25 cellular contexts compared by ENCODE assay signal in the genomic region with DNA sequence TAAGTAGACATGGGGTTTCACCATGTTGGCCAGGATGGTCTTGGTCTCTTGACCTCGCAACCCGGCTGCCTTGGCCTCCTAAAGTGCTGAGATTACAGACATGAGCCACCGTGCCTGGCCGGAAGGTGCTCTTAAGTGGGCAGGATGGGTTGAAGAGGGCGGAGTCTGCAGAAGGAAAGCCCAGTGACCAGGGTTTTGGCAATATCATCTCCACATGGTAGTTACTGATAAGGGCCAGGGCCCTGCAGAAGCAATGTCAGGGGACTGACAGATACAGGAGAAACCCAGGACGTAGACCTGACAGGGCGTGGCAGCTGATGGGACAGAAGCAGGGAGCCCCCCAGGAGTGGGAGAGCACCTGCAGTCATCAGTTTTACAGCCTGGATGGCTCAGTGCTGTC. TPM values are rescaled to one million over a fixed set of nuclear protein-coding genes. Genes with fewer than 3 reads are reported as not detected.
DNase-seq lines count a peak whose midpoint lies in the region; ATAC-seq and TF ChIP-seq lines count a peak whose summit lies in the region.
"Had no signal": no experiment of that assay in that cellular context is flagged by ENCODE, and none has a peak within 500 bp of the region (broad histone marks: within the 10 kb centered on the region; RNA-seq: fewer than 3 reads in every experiment).

No MANE protein-coding gene starts in this region.

- CTCF ChIA-PET in OCI-LY7 (lab: Charles Lee; ENCODE audit: unreplicated experiment): no interaction called here

- no peaks in the 10 kb centered on the region for H3K9me2 ChIP-seq in OCI-LY7 (ENCODE audit: insufficient read depth, low read length)

- H3K4me1 ChIP-seq in prostate gland (replicated peaks): peaks cover 26% of the 10 kb centered on the region
- no peaks in the 10 kb centered on the region for H3K4me1 ChIP-seq in OCI-LY7 (ENCODE audit: insufficient read depth, low read length, poor library complexity, severe bottlenecking)

- H3K36me3 ChIP-seq in prostate gland (no peaks in the 10 kb centered on the region), OCI-LY7 (ENCODE audit: insufficient read depth, low read length) (no peaks in the 10 kb centered on the region)

- H3K9me3 ChIP-seq in prostate gland: no peaks in the 10 kb centered on the region
- no peaks in the 10 kb centered on the region for H3K9me3 ChIP-seq in OCI-LY7 (ENCODE audit: low read length)

- no peaks in the 10 kb centered on the region for H4K20me1 ChIP-seq in OCI-LY7 (ENCODE audit: insufficient read depth, low read length)

- POLR2A ChIA-PET in OCI-LY7 (lab: Charles Lee): no interaction called here

- intact Hi-C loops in left colon (cut with DNase I, micrococcal nuclease) (no loop called here), prostate gland (cut with DNase I) (loop anchor here (10.0 kb wide), 1 partner anchor 78 kb away; the partner anchor contains the start of gene FARP1), posterior cingulate gyrus (cut with DNase I) (no loop called here), OCI-LY7 (cut with micrococcal nuclease; ENCODE audit: unreplicated experiment) (no loop called here)

- BruUV-seq in OCI-LY7 (replicated peaks; lab: Mats Ljungman, UMichigan): no TSS peak

- no peak overlapping the region for H2AFZ ChIP-seq in OCI-LY7 (ENCODE audit: low read length)
- H2AFZ ChIP-seq: GM23338 had no signal

- ATAC-seq in left colon (peak; percentile 27), HG02981 (IDR thresholded peaks at IDR 0.05; ENCODE audit: unreplicated experiment) (no peak)
- ATAC-seq: GM23338, PC-3 had no signal

- no peak overlapping the region for H3K4me2 ChIP-seq in OCI-LY7 (ENCODE audit: low read length)
- H3K4me2 ChIP-seq: GM23338 had no signal

- TF ChIP-seq CTCF in VCaP (conservative IDR thresholded peaks at IDR 0.05) (no peak), prostate gland (IDR thresholded peaks at IDR 0.05) (no peak), OCI-LY7 (conservative IDR thresholded peaks at IDR 0.05; ENCODE audit: low read length) (no peak)

- H3K27me3 ChIP-seq in prostate gland (replicated peaks; ENCODE audit: insufficient read depth): no peaks in the 10 kb centered on the region

- in situ Hi-C loops in KBM-7 (cut with MboI; ENCODE audit: low pct_unique_long_range_greater_than_20kb, low sequenced_read_pairs): no loop called here

- H3K27ac ChIP-seq in VCaP (peak overlapping the region; percentile 100), prostate gland (peak overlapping the region; percentile 74), OCI-LY7 (ENCODE audit: low read depth, low read length, poor library complexity, severe bottlenecking) (no peak overlapping the region)

- no peak for TF ChIP-seq POLR2A in prostate gland (IDR thresholded peaks at IDR 0.05)

- no peaks in the 10 kb centered on the region for H3K79me2 ChIP-seq in OCI-LY7 (ENCODE audit: insufficient read depth, low read depth, low read length)

- DNase-seq in HUDEP-2 (lab: John Stamatoyannopoulos, UW; ENCODE audit: unreplicated experiment in 76 of 76): peak in 75 of 76 experiments; percentile 7 to 90 (median 66)
- DNase-seq in left colon: no peak
- no peak for DNase-seq in prostate gland (ENCODE audit: low spot score)
- no peak for DNase-seq in KBM-7
- no peak for DNase-seq in posterior cingulate gyrus
- no peak for DNase-seq in OCI-LY7 (ENCODE audit: low spot score)
- DNase-seq: AML-193; C1 segment of cervical spinal cord; CD8-positive, alpha-beta memory T cell; EL; GF-D8; HCEC 1CT; Kasumi-1; NCI-H1417 treated with DMSO at 0.1 percent for 48 hours; NCI-H187; NCI-H446 treated with DMSO at 0.1 percent for 48 hours; NCI-H526 treated with DMSO at 0.1 percent for 48 hours; PC-3; Right ventricle myocardium superior had no signal

- no peak overlapping the region for H3K4me3 ChIP-seq in prostate gland
- no peak overlapping the region for H3K4me3 ChIP-seq in OCI-LY7 (ENCODE audit: low read depth, low read length, poor library complexity, severe bottlenecking)
- H3K4me3 ChIP-seq: GM23338 had no signal

- 91% methylated on average over 7 of the region's 7 CpGs for WGBS in prostate gland

RNA-seq across cellular contexts. Expression of gene RNF113B, which starts 45.7 kb away (rescaled TPM):
- total RNA-seq in left colon (not detected), prostate gland (10 to 100 TPM in 1 of 2 donors, not detected in 1; 11.2 TPM), OCI-LY7 (2022) (not detected in 2 replicates)
- not detected in 2 replicates for total RNA-seq in OCI-LY7 (2014; rRNA removed; shearing (Covaris generic))
- total RNA-seq: A172; CD8-positive, alpha-beta memory T cell; GM23338; MCF 10A; PC-3; Right ventricle myocardium superior; RPMI7951 had no signal

Comparison
In these comparisons a context has a peak if more than half of its experiments do, and no peak if none do; other contexts are left out.
1. DNase-seq: peak in HUDEP-2 (75 of 76); none in left colon (0 of 2), prostate gland (single experiment), KBM-7 (single experiment), posterior cingulate gyrus (0 of 10) and OCI-LY7 (single experiment).